In genomic region chr5:141507387-141508091, GRCh38 we compare ENCODE assay signal across 8 cellular contexts. TPM values are rescaled to one million over a fixed set of nuclear protein-coding genes. Genes with fewer than 3 reads are reported as not detected.
DNase-seq lines count a peak whose midpoint lies in the region; ATAC-seq and TF ChIP-seq lines count a peak whose summit lies in the region.

No MANE protein-coding gene starts in this region.

- H3K36me3 ChIP-seq in SK-N-MC (ENCODE audit: insufficient read depth, low read length) (peaks cover 20% of the 10 kb centered on the region), vagina (peaks cover 3 to 25% of the 10 kb centered on the region in 2 donors)

- peak; percentile 36 for ATAC-seq in GM18502 (IDR thresholded peaks at IDR 0.05; ENCODE audit: poor library complexity, unreplicated experiment)
- peak; percentile 46 for ATAC-seq in HG02852 (IDR thresholded peaks at IDR 0.05; ENCODE audit: unreplicated experiment)

- peak overlapping the region; percentile 74 for H3K4me3 ChIP-seq in SK-N-MC
- peak overlapping the region; percentile 34 to 42 for H3K4me3 ChIP-seq in vagina

- no peak for TF ChIP-seq POLR2A in vagina (IDR thresholded peaks at IDR 0.05)

- H3K9ac ChIP-seq in SK-N-MC (ENCODE audit: insufficient read length), result peak overlapping the region; percentile 61

- intact Hi-C loops in vagina (cut with DNase I), result no loop called here

- H3K27me3 ChIP-seq in vagina, result no peaks in the 10 kb centered on the region

- H3K27ac ChIP-seq in SK-N-MC (peak overlapping the region; percentile 95), vagina (peak overlapping the region; percentile 94)

- peaks cover 48% of the 10 kb centered on the region for H3K4me1 ChIP-seq in vagina

- DNase-seq in SK-N-MC (ENCODE audit: low read depth, low spot score) (no peak), islet precursor cell (peak; percentile 71), vagina (ENCODE audit: extremely low spot score in 2 of 2) (peak in 1 of 2 donors; percentile 96), KG1 (lab: John Stamatoyannopoulos, UW) (no peak), NCI-H748 treated with DMSO at 0.1 percent for 48 hours (lab: John Stamatoyannopoulos, UW) (no peak), DMS 273 treated with DMSO at 0.1 percent for 48 hours (lab: John Stamatoyannopoulos, UW) (no peak)

- TF ChIP-seq CTCF in vagina (IDR thresholded peaks at IDR 0.05), result no peak

- H3K9me3 ChIP-seq in SK-N-MC (ENCODE audit: low read depth, low read length), result no peaks in the 10 kb centered on the region
- no peaks in the 10 kb centered on the region for H3K9me3 ChIP-seq in vagina

RNA-seq across cellular contexts. Expression of gene PCDHGC5, which starts 18.7 kb away (rescaled TPM):
- 3.4 TPM for total RNA-seq in vagina

RNA-seq across cellular contexts. Expression of gene PCDHGC4, which starts 22.7 kb away (rescaled TPM):
- 4.9 TPM for total RNA-seq in vagina

RNA-seq across cellular contexts. Expression of gene PCDHGC3, which starts 31.8 kb away (rescaled TPM):
- total RNA-seq in vagina, result 78.3 TPM
